In the genomic region with DNA sequence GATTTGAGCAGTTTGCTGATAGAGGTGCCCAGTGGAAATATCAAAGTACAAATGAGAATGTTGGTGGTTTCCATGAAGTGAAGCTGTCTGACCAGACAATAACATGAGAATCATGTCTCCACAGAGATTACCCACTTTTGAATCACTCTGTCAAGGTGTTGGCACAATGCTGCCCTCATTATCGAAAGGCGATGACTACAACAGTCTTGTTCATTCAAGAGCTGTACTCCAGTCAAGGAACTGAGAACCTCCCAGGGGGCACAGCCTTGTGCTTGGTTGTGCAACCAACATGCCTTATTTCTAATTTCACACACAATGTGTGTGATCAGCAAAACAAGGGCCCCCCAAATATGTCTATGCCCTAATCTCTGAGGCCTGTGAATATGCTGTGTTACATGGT, we compare ENCODE assay signal across 16 cellular contexts.
"Had no signal": no experiment of that assay in that cellular context is flagged by ENCODE, and none has a peak within 500 bp of the region (broad histone marks: within the 10 kb centered on the region; RNA-seq: fewer than 3 reads in every experiment).

No MANE protein-coding gene starts in this region.

- H3K27me3 Mint-ChIP-seq: naive thymus-derived CD4-positive, alpha-beta T cell had no signal

- H3K27ac ChIP-seq: right atrium auricular region, transverse colon had no signal

- H3K4me3 Mint-ChIP-seq: activated naive CD4-positive, alpha-beta T cell treated with anti-CD3 and anti-CD28 coated beads for 36 hours; effector memory CD8-positive, alpha-beta T cell; naive thymus-derived CD4-positive, alpha-beta T cell; stimulated activated memory B cell treated with anti-CD40 and anti-IgM and Interleukin-4, amounts not matched to agents 10 μg/mL and 1 μg/mL and 100 μg/mL, for 72 hours; T-helper 17 cell had no signal

- H3K4me1 ChIP-seq: right atrium auricular region had no signal

- H3K27ac Mint-ChIP-seq: activated naive CD4-positive, alpha-beta T cell treated with anti-CD3 and anti-CD28 coated beads for 36 hours; stimulated activated memory B cell treated with anti-CD40 and anti-IgM and Interleukin-4, amounts not matched to agents 10 μg/mL and 1 μg/mL and 100 μg/mL, for 72 hours; T-helper 17 cell had no signal

- H3K27me3 ChIP-seq: right atrium auricular region, transverse colon had no signal

- H3K4me3 ChIP-seq: lung, right atrium auricular region, transverse colon had no signal

- H3K36me3 ChIP-seq: right atrium auricular region, transverse colon had no signal

- ATAC-seq: effector memory CD8-positive, alpha-beta T cell; naive thymus-derived CD4-positive, alpha-beta T cell; stimulated activated memory B cell treated with anti-CD40 and anti-IgM and Interleukin-4, amounts not matched to agents 10 μg/mL and 1 μg/mL and 100 μg/mL, for 72 hours; T-helper 17 cell had no signal

- H3K36me3 Mint-ChIP-seq: stimulated activated memory B cell treated with anti-CD40 and anti-IgM and Interleukin-4, amounts not matched to agents 10 μg/mL and 1 μg/mL and 100 μg/mL, for 72 hours had no signal

- H3K9me3 ChIP-seq: right atrium auricular region, transverse colon had no signal

- DNase-seq: activated CD4-positive, alpha-beta T cell treated with anti-CD3 and anti-CD28 coated beads, Interleukin-2, amount 50 U/mL, for 48 hours; activated CD4-positive, CD25-positive, alpha-beta regulatory T cell; activated naive CD4-positive, alpha-beta T cell treated with anti-CD3 and anti-CD28 coated beads for 36 hours; caudate nucleus; cortex of kidney; effector memory CD8-positive, alpha-beta T cell; erythroblast; glutamatergic neuron; left cardiac atrium; naive thymus-derived CD4-positive, alpha-beta T cell; posterior cingulate gyrus; T-helper 17 cell; transverse colon had no signal

- H3K9me3 Mint-ChIP-seq: activated naive CD4-positive, alpha-beta T cell treated with anti-CD3 and anti-CD28 coated beads for 36 hours; effector memory CD8-positive, alpha-beta T cell; naive thymus-derived CD4-positive, alpha-beta T cell; stimulated activated memory B cell treated with anti-CD40 and anti-IgM and Interleukin-4, amounts not matched to agents 10 μg/mL and 1 μg/mL and 100 μg/mL, for 72 hours had no signal

- H3K4me1 Mint-ChIP-seq: T-helper 17 cell had no signal
